9 cellular contexts compared by ENCODE assay signal in the genomic region with DNA sequence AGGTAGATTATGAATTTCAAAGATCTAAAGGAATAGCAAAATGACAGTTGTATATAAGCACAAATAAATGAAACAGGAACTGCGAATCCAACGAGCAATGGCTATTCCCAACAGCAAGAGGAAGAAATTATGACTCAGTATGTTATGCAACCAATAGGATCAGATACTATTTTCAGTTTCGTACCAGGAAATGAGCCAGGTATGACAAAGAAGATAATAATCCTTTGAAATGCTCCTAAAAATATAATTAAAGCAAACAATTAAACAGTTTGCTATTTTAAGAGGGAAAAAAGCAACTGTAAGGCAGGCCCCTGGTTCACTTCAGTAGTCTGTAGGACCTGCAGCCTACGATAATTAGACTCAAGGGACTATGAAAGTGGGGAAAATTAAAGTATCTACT. TPM values are rescaled to one million over a fixed set of nuclear protein-coding genes. Genes with fewer than 3 reads are reported as not detected.
DNase-seq lines count a peak whose midpoint lies in the region; ATAC-seq and TF ChIP-seq lines count a peak whose summit lies in the region.
"Had no signal": no experiment of that assay in that cellular context is flagged by ENCODE, and none has a peak within 500 bp of the region (broad histone marks: within the 10 kb centered on the region; RNA-seq: fewer than 3 reads in every experiment).

No MANE protein-coding gene starts in this region.

- H3K4me3 ChIP-seq in hepatocyte = no peak overlapping the region

- no peak for TF ChIP-seq CTCF in hepatocyte (IDR thresholded peaks at IDR 0.05; ENCODE audit: poor library complexity)
- no peak for TF ChIP-seq CTCF in glutamatergic neuron (IDR thresholded peaks at IDR 0.05; ENCODE audit: partially characterized antibody, unreplicated experiment)

- H3K36me3 ChIP-seq in hepatocyte (replicated peaks; ENCODE audit: insufficient read depth, low read depth) = no peaks in the 10 kb centered on the region

- no peaks in the 10 kb centered on the region for H3K27me3 ChIP-seq in hepatocyte

- no peaks in the 10 kb centered on the region for H4K20me1 ChIP-seq in hepatocyte (ENCODE audit: insufficient read depth, poor library complexity, severe bottlenecking)

- 83% methylated on average over 4 of the region's 4 CpGs for WGBS in hepatocyte (ENCODE audit: low lambda C conversion rate, missing lambda C conversion rate)

- no peaks in the 10 kb centered on the region for H3K9me3 ChIP-seq in hepatocyte (ENCODE audit: low read depth)

- H3K36me3 Mint-ChIP-seq in glutamatergic neuron (ENCODE audit: unreplicated experiment) = no peaks in the 10 kb centered on the region

- peak overlapping the region; percentile 38 for H3K27ac ChIP-seq in hepatocyte

- no peak overlapping the region for H3K4me3 Mint-ChIP-seq in glutamatergic neuron (ENCODE audit: unreplicated experiment)

- H3K4me1 ChIP-seq in hepatocyte (ENCODE audit: insufficient read depth) = no peaks in the 10 kb centered on the region

- no peak overlapping the region for H3K4me2 ChIP-seq in hepatocyte

- H3K27me3 Mint-ChIP-seq in glutamatergic neuron (ENCODE audit: unreplicated experiment) = peaks cover 2% of the 10 kb centered on the region

- H3K79me2 ChIP-seq in hepatocyte = no peaks in the 10 kb centered on the region

- DNase-seq in HS-5 (ENCODE audit: low read depth) = peak; percentile 83
- peak; percentile 81 for DNase-seq in amniotic epithelial cell (ENCODE audit: low read depth)
- DNase-seq in hepatocyte (ENCODE audit: low spot score) = no peak
- DNase-seq in superior temporal gyrus (ENCODE audit: extremely low spot score) = peak; percentile 70
- no peak for DNase-seq in glutamatergic neuron
- DNase-seq: nucleus accumbens had no signal

- no peaks in the 10 kb centered on the region for H3K9me2 ChIP-seq in hepatocyte (replicated peaks; ENCODE audit: insufficient read depth)

- H3K27ac Mint-ChIP-seq in glutamatergic neuron (ENCODE audit: unreplicated experiment) = no peak overlapping the region

- no peak overlapping the region for H2AFZ ChIP-seq in hepatocyte

- no peaks in the 10 kb centered on the region for H3K9me3 Mint-ChIP-seq in glutamatergic neuron (ENCODE audit: unreplicated experiment)

- ATAC-seq in HG02642 (IDR thresholded peaks at IDR 0.05; ENCODE audit: poor library complexity, unreplicated experiment) (no peak), HG02623 (IDR thresholded peaks at IDR 0.05; ENCODE audit: unreplicated experiment) (no peak), GM18502 (IDR thresholded peaks at IDR 0.05; ENCODE audit: poor library complexity, unreplicated experiment) (no peak)

- peaks cover 2% of the 10 kb centered on the region for H3K4me1 Mint-ChIP-seq in glutamatergic neuron (ENCODE audit: low read depth, unreplicated experiment)

RNA-seq across cellular contexts. Expression of gene AUH, which starts 58.9 kb away (rescaled TPM):
- total RNA-seq in hepatocyte = 25.0 and 30.2 TPM in 2 replicates
- polyA plus RNA-seq in hepatocyte = 19.5 and 20.3 TPM in 2 replicates
- total RNA-seq in glutamatergic neuron (ENCODE audit: unreplicated experiment) = 28.5 TPM

Comparison
In these comparisons a context has a peak if more than half of its experiments do, and no peak if none do; other contexts are left out.
1. DNase-seq: peak in HS-5 (single experiment), amniotic epithelial cell (single experiment) and superior temporal gyrus (single experiment); none in hepatocyte (single experiment) and glutamatergic neuron (single experiment).